ENCODE assay signal across 19 cellular contexts in the genomic region with DNA sequence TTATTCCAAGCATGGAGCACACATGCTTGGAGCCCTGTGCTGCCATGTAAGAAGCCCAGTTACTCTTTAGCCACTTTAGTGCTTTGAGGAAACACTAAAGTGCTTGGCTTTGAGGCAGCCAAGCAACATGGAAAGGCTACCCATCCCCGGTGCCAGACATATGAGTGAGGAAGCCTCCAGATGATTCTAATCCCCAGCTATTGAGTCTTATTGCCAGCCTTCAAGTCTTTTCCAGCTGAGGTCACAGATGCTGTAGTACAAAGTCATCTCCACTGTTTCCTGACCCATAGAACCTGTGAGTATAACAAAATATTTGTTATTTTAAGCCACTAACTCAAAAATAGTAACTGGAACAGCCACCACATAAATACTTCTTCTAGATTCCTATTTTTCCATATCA.
DNase-seq lines count a peak whose midpoint lies in the region; ATAC-seq and TF ChIP-seq lines count a peak whose summit lies in the region.
"Had no signal": no experiment of that assay in that cellular context is flagged by ENCODE, and none has a peak within 500 bp of the region (broad histone marks: within the 10 kb centered on the region; RNA-seq: fewer than 3 reads in every experiment).

No MANE protein-coding gene starts in this region.

- peaks cover 33% of the 10 kb centered on the region for H3K36me3 Mint-ChIP-seq in progenitor cell of endocrine pancreas (ENCODE audit: insufficient read depth)

- no peaks in the 10 kb centered on the region for H3K36me3 ChIP-seq in MG63
- H3K36me3 ChIP-seq: SJCRH30 had no signal

- H3K9me3 ChIP-seq in MG63: no peaks in the 10 kb centered on the region
- H3K9me3 ChIP-seq: SJCRH30 had no signal

- DNase-seq in ELR (ENCODE audit: low read depth): peak; percentile 45
- peak; percentile 52 for DNase-seq in MG63
- peak; percentile 32 for DNase-seq in fibroblast of gingiva (ENCODE audit: low read depth)
- no peak for DNase-seq in progenitor cell of endocrine pancreas (ENCODE audit: low spot score, unreplicated experiment)
- no peak for DNase-seq in activated CD4-positive, alpha-beta T cell treated with anti-CD3 and anti-CD28 coated beads for 4 hours
- no peak for DNase-seq in activated CD4-positive, alpha-beta T cell treated with anti-CD3 and anti-CD28 coated beads for 48 hours
- DNase-seq: ACHN, Kasumi-1, NCI-H146, NCI-H2081 treated with DMSO at 0.1 percent for 48 hours, NCI-H226, NCI-H526 treated with DMSO at 0.1 percent for 48 hours, SJCRH30, SW 1271 had no signal

- H3K27ac Mint-ChIP-seq in progenitor cell of endocrine pancreas: peak overlapping the region; percentile 14
- H3K27ac Mint-ChIP-seq: GM23338 had no signal

- ATAC-seq in HG03159 (IDR thresholded peaks at IDR 0.05; ENCODE audit: unreplicated experiment) (no peak), GM21529 (IDR thresholded peaks at IDR 0.05; ENCODE audit: unreplicated experiment) (no peak)
- ATAC-seq: GM23338, HepG2 had no signal

- H3K27me3 Mint-ChIP-seq in progenitor cell of endocrine pancreas: no peaks in the 10 kb centered on the region

- H3K4me1 Mint-ChIP-seq in progenitor cell of endocrine pancreas (ENCODE audit: low read depth): no peaks in the 10 kb centered on the region

- TF ChIP-seq CTCF in progenitor cell of endocrine pancreas (IDR thresholded peaks at IDR 0.05; ENCODE audit: unreplicated experiment): no peak

- H3K4me3 Mint-ChIP-seq in progenitor cell of endocrine pancreas (ENCODE audit: low read depth): no peak overlapping the region
- H3K4me3 Mint-ChIP-seq: GM23338 had no signal

- no peaks in the 10 kb centered on the region for H3K27me3 ChIP-seq in MG63
- H3K27me3 ChIP-seq: BLaER1 treated with 17β-estradiol and CSF1 and Interleukin-3, amounts not matched to agents 10 nM and 100 nM; SJCRH30 had no signal

- H3K9me3 Mint-ChIP-seq in progenitor cell of endocrine pancreas (ENCODE audit: low read depth): peaks cover 19% of the 10 kb centered on the region

- no peak overlapping the region for H3K4me3 ChIP-seq in MG63
- H3K4me3 ChIP-seq: BLaER1 treated with 17β-estradiol and CSF1 and Interleukin-3, amounts not matched to agents 10 nM and 100 nM; GM23338; SJCRH30 had no signal

Comparison
In these comparisons a context has a peak if more than half of its experiments do, and no peak if none do; other contexts are left out.
1. DNase-seq: peak in ELR (single experiment), MG63 (single experiment) and fibroblast of gingiva (single experiment); none in progenitor cell of endocrine pancreas (single experiment), activated CD4-positive, alpha-beta T cell treated with anti-CD3 and anti-CD28 coated beads for 4 hours (0 of 2) and activated CD4-positive, alpha-beta T cell treated with anti-CD3 and anti-CD28 coated beads for 48 hours (single experiment).